Comparison of ENCODE assay signal across 16 cellular contexts in genomic region chr6:142409794-142410193, GRCh38.
DNase-seq lines count a peak whose midpoint lies in the region; ATAC-seq, FAIRE-seq and TF ChIP-seq lines count a peak whose summit lies in the region.
"Had no signal": no experiment of that assay in that cellular context is flagged by ENCODE, and none has a peak within 500 bp of the region (broad histone marks: within the 10 kb centered on the region; RNA-seq: fewer than 3 reads in every experiment).

No MANE protein-coding gene starts in this region.

- no peaks in the 10 kb centered on the region for H3K27me3 ChIP-seq in astrocyte (ENCODE audit: insufficient read depth, low read length)
- H3K27me3 ChIP-seq: BLaER1 treated with 17β-estradiol and CSF1 and Interleukin-3, amounts not matched to agents 10 nM and 100 nM had no signal

- no peak overlapping the region for H2AFZ ChIP-seq in astrocyte (ENCODE audit: low read depth, low read length)

- H3K4me1 Mint-ChIP-seq in activated CD8-positive, alpha-beta memory T cell treated with anti-CD3 and anti-CD28 coated beads, Interleukin-2, amount 10 ng/mL, durations not matched to agents 7 days and 5 days, result peaks cover 12% of the 10 kb centered on the region
- H3K4me1 Mint-ChIP-seq in HFFc6 (ENCODE audit: low read depth) (peaks cover 75% of the 10 kb centered on the region), astrocyte (ENCODE audit: low read depth, unreplicated experiment) (peaks cover 39% of the 10 kb centered on the region), glutamatergic neuron (ENCODE audit: low read depth, unreplicated experiment) (no peaks in the 10 kb centered on the region)
- H3K4me1 Mint-ChIP-seq: B cell, IgD-negative memory B cell had no signal

- no peaks in the 10 kb centered on the region for H3K9me3 Mint-ChIP-seq in activated CD8-positive, alpha-beta memory T cell treated with anti-CD3 and anti-CD28 coated beads, Interleukin-2, amount 10 ng/mL, durations not matched to agents 7 days and 5 days (ENCODE audit: low read depth)
- H3K9me3 Mint-ChIP-seq in HFFc6 (no peaks in the 10 kb centered on the region), astrocyte (ENCODE audit: unreplicated experiment) (no peaks in the 10 kb centered on the region), glutamatergic neuron (ENCODE audit: unreplicated experiment) (no peaks in the 10 kb centered on the region)
- H3K9me3 Mint-ChIP-seq: CD8-positive, alpha-beta T cell; IgD-negative memory B cell had no signal

- no peaks in the 10 kb centered on the region for H4K20me1 ChIP-seq in astrocyte (ENCODE audit: insufficient read depth, low read length)
- H4K20me1 ChIP-seq: BLaER1 treated with 17β-estradiol and CSF1 and Interleukin-3, amounts not matched to agents 10 nM and 100 nM had no signal

- TF ChIP-seq CTCF in HFFc6 (IDR thresholded peaks at IDR 0.05) (no peak), astrocyte (IDR thresholded peaks at IDR 0.05; ENCODE audit: insufficient read depth, low read depth, low read length) (no peak), glutamatergic neuron (IDR thresholded peaks at IDR 0.05; ENCODE audit: partially characterized antibody, unreplicated experiment) (no peak)

- no peak overlapping the region for H3K9ac ChIP-seq in astrocyte (ENCODE audit: low read length)
- H3K9ac ChIP-seq: BLaER1 treated with 17β-estradiol and CSF1 and Interleukin-3, amounts not matched to agents 10 nM and 100 nM had no signal

- peaks cover 14% of the 10 kb centered on the region for H3K4me1 ChIP-seq in astrocyte (ENCODE audit: insufficient read depth, low read length)

- CTCF ChIA-PET in activated CD8-positive, alpha-beta memory T cell treated with anti-CD3 and anti-CD28 coated beads, Interleukin-2, amount 10 ng/mL, durations not matched to agents 7 days and 5 days (lab: Charles Lee), result no interaction called here

- H3K4me3 Mint-ChIP-seq in activated CD8-positive, alpha-beta memory T cell treated with anti-CD3 and anti-CD28 coated beads, Interleukin-2, amount 10 ng/mL, durations not matched to agents 7 days and 5 days, result no peak overlapping the region
- H3K4me3 Mint-ChIP-seq in HFFc6 (no peak overlapping the region), astrocyte (ENCODE audit: unreplicated experiment) (no peak overlapping the region), glutamatergic neuron (ENCODE audit: unreplicated experiment) (no peak overlapping the region)
- H3K4me3 Mint-ChIP-seq: B cell; CD8-positive, alpha-beta T cell; IgD-negative memory B cell had no signal

- no peak overlapping the region for H3K27ac Mint-ChIP-seq in activated CD8-positive, alpha-beta memory T cell treated with anti-CD3 and anti-CD28 coated beads, Interleukin-2, amount 10 ng/mL, durations not matched to agents 7 days and 5 days
- H3K27ac Mint-ChIP-seq in HFFc6 (peak overlapping the region; percentile 28; the same call in 1 of the 2 replicates), astrocyte (ENCODE audit: unreplicated experiment) (peak overlapping the region; percentile 67), glutamatergic neuron (ENCODE audit: unreplicated experiment) (no peak overlapping the region)
- H3K27ac Mint-ChIP-seq: B cell; CD8-positive, alpha-beta T cell; IgD-negative memory B cell had no signal

- H3K27ac ChIP-seq in astrocyte (ENCODE audit: low read depth, low read length), result no peak overlapping the region
- H3K27ac ChIP-seq: BLaER1 treated with 17β-estradiol and CSF1 and Interleukin-3, amounts not matched to agents 10 nM and 100 nM had no signal

- H3K9me3 ChIP-seq in astrocyte (ENCODE audit: insufficient read depth, low read depth, low read length), result no peaks in the 10 kb centered on the region
- H3K9me3 ChIP-seq: BLaER1 treated with 17β-estradiol and CSF1 and Interleukin-3, amounts not matched to agents 10 nM and 100 nM had no signal

- H3K27me3 Mint-ChIP-seq in activated CD8-positive, alpha-beta memory T cell treated with anti-CD3 and anti-CD28 coated beads, Interleukin-2, amount 10 ng/mL, durations not matched to agents 7 days and 5 days, result peaks cover 28% of the 10 kb centered on the region
- H3K27me3 Mint-ChIP-seq in HFFc6 (ENCODE audit: insufficient read depth) (no peaks in the 10 kb centered on the region), astrocyte (ENCODE audit: low read depth, unreplicated experiment) (no peaks in the 10 kb centered on the region), glutamatergic neuron (ENCODE audit: unreplicated experiment) (no peaks in the 10 kb centered on the region)

- H3K36me3 ChIP-seq in astrocyte (ENCODE audit: insufficient read depth, low read length), result no peaks in the 10 kb centered on the region
- H3K36me3 ChIP-seq: BLaER1 treated with 17β-estradiol and CSF1 and Interleukin-3, amounts not matched to agents 10 nM and 100 nM had no signal

- ATAC-seq in activated CD8-positive, alpha-beta memory T cell treated with anti-CD3 and anti-CD28 coated beads, Interleukin-2, amount 10 ng/mL, durations not matched to agents 7 days and 5 days, result peak; percentile 12
- no peak for ATAC-seq in HG02885 (IDR thresholded peaks at IDR 0.05; ENCODE audit: poor library complexity, unreplicated experiment)
- ATAC-seq: CD8-positive, alpha-beta T cell had no signal

- H3K4me2 ChIP-seq in astrocyte (ENCODE audit: low read length), result no peak overlapping the region
- H3K4me2 ChIP-seq: BLaER1 treated with 17β-estradiol and CSF1 and Interleukin-3, amounts not matched to agents 10 nM and 100 nM had no signal

- H3K4me3 ChIP-seq in astrocyte (ENCODE audit: insufficient read depth, low read depth, low read length), result no peak overlapping the region
- H3K4me3 ChIP-seq: BLaER1 treated with 17β-estradiol and CSF1 and Interleukin-3, amounts not matched to agents 10 nM and 100 nM had no signal

- no peaks in the 10 kb centered on the region for H3K79me2 ChIP-seq in astrocyte (ENCODE audit: insufficient read depth, low read length)

- peaks cover 1% of the 10 kb centered on the region for H3K36me3 Mint-ChIP-seq in activated CD8-positive, alpha-beta memory T cell treated with anti-CD3 and anti-CD28 coated beads, Interleukin-2, amount 10 ng/mL, durations not matched to agents 7 days and 5 days
- H3K36me3 Mint-ChIP-seq in HFFc6 (ENCODE audit: low read depth) (peaks cover 39% of the 10 kb centered on the region), astrocyte (ENCODE audit: low read depth, unreplicated experiment) (peaks cover 7% of the 10 kb centered on the region), glutamatergic neuron (ENCODE audit: unreplicated experiment) (no peaks in the 10 kb centered on the region)
- H3K36me3 Mint-ChIP-seq: CD8-positive, alpha-beta T cell; IgD-negative memory B cell had no signal

- FAIRE-seq in astrocyte (lab: Jason Lieb, UNC), result no peak
- FAIRE-seq: H54, HTR-8/SVneo had no signal

- no peak for DNase-seq in activated CD8-positive, alpha-beta memory T cell treated with anti-CD3 and anti-CD28 coated beads, Interleukin-2, amount 10 ng/mL, durations not matched to agents 7 days and 5 days
- no peak for DNase-seq in activated CD8-positive, alpha-beta memory T cell treated with anti-CD3 and anti-CD28 coated beads, Interleukin-2, amount 50 U/mL, for 4 hours
- DNase-seq in HFFc6 (no peak), astrocyte (ENCODE audit: low read depth) (no peak), glutamatergic neuron (no peak)
- DNase-seq: Calu3; CD8-positive, alpha-beta T cell; DMS79 treated with DMSO at 0.1 percent for 48 hours; GF-D8; HCEC 1CT had no signal

Comparison
In these comparisons a context has a peak if more than half of its experiments do, and no peak if none do; other contexts are left out.
1. H3K27ac Mint-ChIP-seq: peak in HFFc6 (single experiment) and astrocyte (single experiment); none in activated CD8-positive, alpha-beta memory T cell treated with anti-CD3 and anti-CD28 coated beads, Interleukin-2, amount 10 ng/mL, durations not matched to agents 7 days and 5 days (single experiment) and glutamatergic neuron (single experiment).